ENCODE assay signal across 13 cellular contexts in the genomic region with DNA sequence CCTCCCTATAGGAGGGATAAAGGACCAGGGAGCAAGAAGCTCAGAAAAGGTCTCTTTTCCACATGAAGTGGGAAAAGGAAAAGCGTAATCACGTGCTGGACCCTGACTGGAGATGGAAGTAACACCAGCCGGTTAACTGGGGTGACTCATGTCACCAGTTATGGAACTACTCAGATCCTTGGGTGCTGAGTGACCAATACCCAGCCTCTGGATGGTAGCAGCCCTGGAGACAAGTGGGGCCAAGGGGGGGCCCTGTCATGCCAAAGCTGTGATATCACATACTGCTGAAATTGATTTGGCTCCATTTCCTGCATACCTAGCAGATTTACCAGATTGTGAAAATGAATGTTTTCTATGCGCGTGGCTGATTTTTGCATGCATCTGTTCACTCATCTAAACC.
DNase-seq lines count a peak whose midpoint lies in the region; ATAC-seq and TF ChIP-seq lines count a peak whose summit lies in the region.
"Had no signal": no experiment of that assay in that cellular context is flagged by ENCODE, and none has a peak within 500 bp of the region (broad histone marks: within the 10 kb centered on the region; RNA-seq: fewer than 3 reads in every experiment).

No MANE protein-coding gene starts in this region.

- H3K79me2 ChIP-seq in OCI-LY7 (ENCODE audit: insufficient read depth, low read depth, low read length) = no peaks in the 10 kb centered on the region

- BruUV-seq in OCI-LY7 (replicated peaks; lab: Mats Ljungman, UMichigan) = no TSS peak

- POLR2A ChIA-PET in HEK293 (lab: Yijun Ruan, JAX) (no interaction called here), OCI-LY7 (lab: Charles Lee) (interaction anchor here (0.6 kb wide), 1 partner anchor 14 kb away, joined by 3 read pairs; no protein-coding TSS in a partner anchor)

- CTCF ChIA-PET in HEK293 (lab: Yijun Ruan, JAX) (interaction anchor here (0.6 kb wide), 1 partner anchor 209 kb away, joined by 4 read pairs; no protein-coding TSS in a partner anchor), OCI-LY7 (lab: Charles Lee; ENCODE audit: unreplicated experiment) (no interaction called here)

- no peaks in the 10 kb centered on the region for H3K9me3 ChIP-seq in HEK293 (ENCODE audit: control insufficient read depth, insufficient read depth, low read depth, low read length)
- no peaks in the 10 kb centered on the region for H3K9me3 ChIP-seq in OCI-LY7 (ENCODE audit: low read length)
- H3K9me3 ChIP-seq: neutrophil had no signal

- H4K20me1 ChIP-seq in OCI-LY7 (ENCODE audit: insufficient read depth, low read length) = no peaks in the 10 kb centered on the region

- TF ChIP-seq CTCF in HEK293 (tag by site-specific recombination; IDR thresholded peaks at IDR 0.05) (no peak), foreskin fibroblast (IDR thresholded peaks at IDR 0.05; ENCODE audit: low read depth, low read length) (no peak), OCI-LY7 (conservative IDR thresholded peaks at IDR 0.05; ENCODE audit: low read length) (no peak), natural killer cell (IDR thresholded peaks at IDR 0.05) (no peak)

- no peak overlapping the region for H3K4me3 Mint-ChIP-seq in natural killer cell

- no peak overlapping the region for H3K27ac Mint-ChIP-seq in natural killer cell

- H3K4me3 ChIP-seq in HEK293 (ENCODE audit: low read depth, low read length) (no peak overlapping the region), foreskin fibroblast (ENCODE audit: low read depth in 1 of 2, low read length in 2 of 2) (no peak overlapping the region), OCI-LY7 (ENCODE audit: low read depth, low read length, poor library complexity, severe bottlenecking) (no peak overlapping the region)
- H3K4me3 ChIP-seq: heart left ventricle had no signal

- no peak for ATAC-seq in HG03159 (IDR thresholded peaks at IDR 0.05; ENCODE audit: unreplicated experiment)
- no peak for ATAC-seq in natural killer cell
- ATAC-seq: heart left ventricle, Panc1 had no signal

- no peaks in the 10 kb centered on the region for H3K9me2 ChIP-seq in OCI-LY7 (ENCODE audit: insufficient read depth, low read length)

- H3K36me3 Mint-ChIP-seq in natural killer cell = no peaks in the 10 kb centered on the region

- DNase-seq in A172 (ENCODE audit: low spot score) (peak; percentile 97), SW 1271 (lab: John Stamatoyannopoulos, UW) (peak; percentile 12 to 57), foreskin fibroblast (peak; percentile 68 to 73), OCI-LY7 (ENCODE audit: low spot score) (no peak), NOMO-1 treated with dmso at 0.1 percent for 144 hours (lab: John Stamatoyannopoulos, UW; ENCODE audit: unreplicated experiment) (no peak), natural killer cell (no peak)
- DNase-seq: heart left ventricle; stimulated activated CD4-positive, alpha-beta T cell treated with anti-CD3 and anti-CD28 coated beads, Interleukin-15, amount 100 ng/mL, for 24 hours; stimulated activated CD8-positive, alpha-beta memory T cell treated with anti-CD3 and anti-CD28 coated beads, Interleukin-4, amount 100 ng/mL, for 48 hours had no signal

- H3K9me3 Mint-ChIP-seq in natural killer cell = no peaks in the 10 kb centered on the region

- H2AFZ ChIP-seq in OCI-LY7 (ENCODE audit: low read length) = no peak overlapping the region

- no peaks in the 10 kb centered on the region for H3K36me3 ChIP-seq in HEK293 (ENCODE audit: control insufficient read depth in 2 of 2, insufficient read depth in 1 of 2, low read length in 2 of 2)
- no peaks in the 10 kb centered on the region for H3K36me3 ChIP-seq in OCI-LY7 (ENCODE audit: insufficient read depth, low read length)
- H3K36me3 ChIP-seq: heart left ventricle, neutrophil had no signal

- intact Hi-C loops in OCI-LY7 (cut with micrococcal nuclease; ENCODE audit: unreplicated experiment) = no loop called here
- intact Hi-C loops in natural killer cell (cut with micrococcal nuclease) = no loop called here

- peaks cover 8 to 13% of the 10 kb centered on the region in 2 donors for H3K4me1 Mint-ChIP-seq in natural killer cell

- H3K27ac ChIP-seq in HEK293 (ENCODE audit: extremely low read depth, low read depth, low read length) (no peak overlapping the region), OCI-LY7 (ENCODE audit: low read depth, low read length, poor library complexity, severe bottlenecking) (no peak overlapping the region)
- H3K27ac ChIP-seq: heart left ventricle, neutrophil had no signal

- peaks cover 0 to 3% of the 10 kb centered on the region in 2 donors for H3K27me3 Mint-ChIP-seq in natural killer cell (ENCODE audit: low read depth in 2 of 2)

- H3K4me1 ChIP-seq in HEK293 (ENCODE audit: control insufficient read depth, insufficient read depth, low read length) (no peaks in the 10 kb centered on the region), OCI-LY7 (ENCODE audit: insufficient read depth, low read length, poor library complexity, severe bottlenecking) (no peaks in the 10 kb centered on the region)
- H3K4me1 ChIP-seq: heart left ventricle had no signal

- H3K4me2 ChIP-seq in OCI-LY7 (ENCODE audit: low read length) = no peak overlapping the region

TF ChIP-seq in HEK293, 187 proteins besides CTCF, POLR2A, EP300 and RAD21:
- TF ChIP-seq ZNF600 (tag by site-specific recombination; IDR thresholded peaks at IDR 0.05) (peak; percentile 34; the same call in 1 of the 2 replicates), ZNF501 (tag by site-specific recombination; IDR thresholded peaks at IDR 0.05) (no peak)

Comparison
In these comparisons a context has a peak if more than half of its experiments do, and no peak if none do; other contexts are left out.
1. DNase-seq: peak in A172 (single experiment), SW 1271 (2 of 2) and foreskin fibroblast (2 of 2); none in OCI-LY7 (single experiment), NOMO-1 treated with dmso at 0.1 percent for 144 hours (single experiment) and natural killer cell (single experiment).